In genomic region chr18:5064846-5065245, GRCh38 we compare ENCODE assay signal across 31 cellular contexts.
"Had no signal": no experiment of that assay in that cellular context is flagged by ENCODE, and none has a peak within 500 bp of the region (broad histone marks: within the 10 kb centered on the region; RNA-seq: fewer than 3 reads in every experiment).

No MANE protein-coding gene starts in this region.

- H3K27ac ChIP-seq: body of pancreas, breast epithelium, KMS-11, VCaP had no signal

- H3K9ac ChIP-seq: KMS-11 had no signal

- H3K4me1 Mint-ChIP-seq: activated B cell treated with CpG ODN at 0.5 μM for 24 hours; activated CD4-positive, alpha-beta memory T cell treated with anti-CD3 and anti-CD28 coated beads, Interleukin-2, amount 10 ng/mL, durations not matched to agents 7 days and 5 days; activated naive CD8-positive, alpha-beta T cell treated with anti-CD3 and anti-CD28 coated beads, Interleukin-2, amount 10 ng/mL, durations not matched to agents 7 days and 5 days; activated T-helper 17 cell treated with anti-CD3 and anti-CD28 coated beads, Interleukin-2, amount 50 U/mL, for 72 hours had no signal

- ATAC-seq: activated T-cell treated with anti-CD3 and anti-CD28 coated beads, Interleukin-2, amount 50 U/mL, for 72 hours; activated T-helper 17 cell treated with anti-CD3 and anti-CD28 coated beads, Interleukin-2, amount 50 U/mL, for 72 hours; body of pancreas had no signal

- DNase-seq: activated B cell treated with CpG ODN at 0.5 μM for 24 hours; activated CD4-positive, alpha-beta memory T cell treated with anti-CD3 and anti-CD28 coated beads, Interleukin-2, amount 10 ng/mL, durations not matched to agents 7 days and 5 days; activated CD4-positive, alpha-beta T cell treated with anti-CD3 and anti-CD28 coated beads for 1 hour; activated CD4-positive, alpha-beta T cell treated with anti-CD3 and anti-CD28 coated beads for 48 hours; activated CD8-positive, alpha-beta memory T cell treated with anti-CD3 and anti-CD28 coated beads for 24 hours; activated effector memory CD4-positive, alpha-beta T cell treated with anti-CD3 and anti-CD28 coated beads, Interleukin-2, amount 50 U/mL, for 16 hours; activated naive CD4-positive, alpha-beta T cell; activated naive CD4-positive, alpha-beta T cell treated with anti-CD3 and anti-CD28 coated beads, Interleukin-2, amount 50 U/mL, for 16 hours; activated naive CD8-positive, alpha-beta T cell treated with anti-CD3 and anti-CD28 coated beads, Interleukin-2, amount 10 ng/mL, durations not matched to agents 7 days and 5 days; activated T-cell treated with anti-CD3 and anti-CD28 coated beads, Interleukin-2, amount 50 U/mL, for 1 hour; activated T-cell treated with anti-CD3 and anti-CD28 coated beads, Interleukin-2, amount 50 U/mL, for 72 hours; body of pancreas; MM.1S; NCI-H1092 treated with DMSO at 0.1 percent for 48 hours; NCI-H1417; NCI-H146; NCI-H187; NCI-H2029 treated with DMSO at 0.1 percent for 48 hours; NCI-H2107; NCI-H2171; NCI-H510A; NCI-H748 treated with DMSO at 0.1 percent for 48 hours; NK-92 treated with Interleukin-12 subunit alpha and Interleukin-12 subunit beta, amount 100 ng/mL, for 24 hours; Right ventricle myocardium superior had no signal

- H3K4me3 Mint-ChIP-seq: activated B cell treated with CpG ODN at 0.5 μM for 24 hours; activated CD4-positive, alpha-beta memory T cell treated with anti-CD3 and anti-CD28 coated beads, Interleukin-2, amount 10 ng/mL, durations not matched to agents 7 days and 5 days; activated naive CD8-positive, alpha-beta T cell treated with anti-CD3 and anti-CD28 coated beads, Interleukin-2, amount 10 ng/mL, durations not matched to agents 7 days and 5 days; activated T-cell treated with anti-CD3 and anti-CD28 coated beads, Interleukin-2, amount 50 U/mL, for 72 hours; activated T-helper 17 cell treated with anti-CD3 and anti-CD28 coated beads, Interleukin-2, amount 50 U/mL, for 72 hours; T-helper 1 cell treated with Interleukin-12 subunit alpha and Interleukin-12 subunit beta and Interleukin-4 antibody, amounts not matched to agents 30 μg/mL and 1 μg/mL, for 36 hours; T-helper 2 cell treated with Interferon-gamma antibody and Interleukin-4, amounts not matched to agents 5 μg/mL and 100 μg/mL, for 36 hours had no signal

- H3K27me3 ChIP-seq: body of pancreas had no signal

- FAIRE-seq: astrocyte had no signal

- H3K9me3 Mint-ChIP-seq: activated B cell treated with CpG ODN at 0.5 μM for 24 hours; activated CD4-positive, alpha-beta memory T cell treated with anti-CD3 and anti-CD28 coated beads, Interleukin-2, amount 10 ng/mL, durations not matched to agents 7 days and 5 days; activated naive CD8-positive, alpha-beta T cell treated with anti-CD3 and anti-CD28 coated beads, Interleukin-2, amount 10 ng/mL, durations not matched to agents 7 days and 5 days; activated T-cell treated with anti-CD3 and anti-CD28 coated beads, Interleukin-2, amount 50 U/mL, for 72 hours; activated T-helper 17 cell treated with anti-CD3 and anti-CD28 coated beads, Interleukin-2, amount 50 U/mL, for 72 hours; T-helper 1 cell treated with Interleukin-12 subunit alpha and Interleukin-12 subunit beta and Interleukin-4 antibody, amounts not matched to agents 30 μg/mL and 1 μg/mL, for 36 hours; T-helper 2 cell treated with Interferon-gamma antibody and Interleukin-4, amounts not matched to agents 5 μg/mL and 100 μg/mL, for 36 hours had no signal

- H3K4me3 ChIP-seq: body of pancreas, breast epithelium had no signal

- H3K9me3 ChIP-seq: body of pancreas, breast epithelium had no signal

- H3K27ac Mint-ChIP-seq: activated B cell treated with CpG ODN at 0.5 μM for 24 hours; activated CD4-positive, alpha-beta memory T cell treated with anti-CD3 and anti-CD28 coated beads, Interleukin-2, amount 10 ng/mL, durations not matched to agents 7 days and 5 days; activated naive CD8-positive, alpha-beta T cell treated with anti-CD3 and anti-CD28 coated beads, Interleukin-2, amount 10 ng/mL, durations not matched to agents 7 days and 5 days; activated T-cell treated with anti-CD3 and anti-CD28 coated beads, Interleukin-2, amount 50 U/mL, for 72 hours; activated T-helper 17 cell treated with anti-CD3 and anti-CD28 coated beads, Interleukin-2, amount 50 U/mL, for 72 hours; T-helper 1 cell treated with Interleukin-12 subunit alpha and Interleukin-12 subunit beta and Interleukin-4 antibody, amounts not matched to agents 30 μg/mL and 1 μg/mL, for 36 hours; T-helper 2 cell treated with Interferon-gamma antibody and Interleukin-4, amounts not matched to agents 5 μg/mL and 100 μg/mL, for 36 hours had no signal

- H3K4me1 ChIP-seq: body of pancreas, breast epithelium had no signal

- H3K27me3 Mint-ChIP-seq: activated CD4-positive, alpha-beta memory T cell treated with anti-CD3 and anti-CD28 coated beads, Interleukin-2, amount 10 ng/mL, durations not matched to agents 7 days and 5 days; activated naive CD8-positive, alpha-beta T cell treated with anti-CD3 and anti-CD28 coated beads, Interleukin-2, amount 10 ng/mL, durations not matched to agents 7 days and 5 days had no signal

- H3K36me3 ChIP-seq: breast epithelium had no signal

- H3K4me2 ChIP-seq: KMS-11 had no signal
